ENCODE assay signal across 1 cellular context in the genomic region with DNA sequence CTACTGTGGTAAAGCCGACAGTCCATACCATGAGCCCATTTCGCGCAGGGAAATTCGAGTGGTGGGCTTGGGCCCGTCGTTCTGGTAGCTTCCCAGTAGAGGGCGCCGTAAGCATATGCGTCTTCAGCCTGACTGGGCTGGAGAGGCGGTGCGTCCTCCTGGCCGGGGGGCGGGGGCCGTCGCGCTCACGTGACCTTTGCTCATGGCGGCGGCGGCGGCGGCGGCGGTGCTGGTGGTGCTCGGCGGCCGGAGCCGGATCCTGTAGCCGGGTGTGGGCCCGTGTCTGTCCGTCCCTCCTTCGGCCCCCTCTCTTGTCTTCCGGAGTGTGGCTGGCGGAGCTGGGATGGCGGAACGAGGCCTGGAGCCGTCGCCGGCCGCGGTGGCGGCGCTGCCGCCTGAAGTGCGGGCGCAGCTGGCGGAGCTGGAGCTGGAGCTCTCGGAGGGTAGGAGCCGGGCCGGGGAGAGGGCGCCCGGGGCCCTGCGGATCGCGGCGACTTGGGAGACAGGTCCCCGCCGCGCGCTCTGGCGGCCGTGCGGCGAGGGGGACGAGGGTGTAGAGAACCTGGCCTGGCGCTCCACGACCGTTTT.
TF ChIP-seq lines count a peak whose summit lies in the region.

A gene with protein sequence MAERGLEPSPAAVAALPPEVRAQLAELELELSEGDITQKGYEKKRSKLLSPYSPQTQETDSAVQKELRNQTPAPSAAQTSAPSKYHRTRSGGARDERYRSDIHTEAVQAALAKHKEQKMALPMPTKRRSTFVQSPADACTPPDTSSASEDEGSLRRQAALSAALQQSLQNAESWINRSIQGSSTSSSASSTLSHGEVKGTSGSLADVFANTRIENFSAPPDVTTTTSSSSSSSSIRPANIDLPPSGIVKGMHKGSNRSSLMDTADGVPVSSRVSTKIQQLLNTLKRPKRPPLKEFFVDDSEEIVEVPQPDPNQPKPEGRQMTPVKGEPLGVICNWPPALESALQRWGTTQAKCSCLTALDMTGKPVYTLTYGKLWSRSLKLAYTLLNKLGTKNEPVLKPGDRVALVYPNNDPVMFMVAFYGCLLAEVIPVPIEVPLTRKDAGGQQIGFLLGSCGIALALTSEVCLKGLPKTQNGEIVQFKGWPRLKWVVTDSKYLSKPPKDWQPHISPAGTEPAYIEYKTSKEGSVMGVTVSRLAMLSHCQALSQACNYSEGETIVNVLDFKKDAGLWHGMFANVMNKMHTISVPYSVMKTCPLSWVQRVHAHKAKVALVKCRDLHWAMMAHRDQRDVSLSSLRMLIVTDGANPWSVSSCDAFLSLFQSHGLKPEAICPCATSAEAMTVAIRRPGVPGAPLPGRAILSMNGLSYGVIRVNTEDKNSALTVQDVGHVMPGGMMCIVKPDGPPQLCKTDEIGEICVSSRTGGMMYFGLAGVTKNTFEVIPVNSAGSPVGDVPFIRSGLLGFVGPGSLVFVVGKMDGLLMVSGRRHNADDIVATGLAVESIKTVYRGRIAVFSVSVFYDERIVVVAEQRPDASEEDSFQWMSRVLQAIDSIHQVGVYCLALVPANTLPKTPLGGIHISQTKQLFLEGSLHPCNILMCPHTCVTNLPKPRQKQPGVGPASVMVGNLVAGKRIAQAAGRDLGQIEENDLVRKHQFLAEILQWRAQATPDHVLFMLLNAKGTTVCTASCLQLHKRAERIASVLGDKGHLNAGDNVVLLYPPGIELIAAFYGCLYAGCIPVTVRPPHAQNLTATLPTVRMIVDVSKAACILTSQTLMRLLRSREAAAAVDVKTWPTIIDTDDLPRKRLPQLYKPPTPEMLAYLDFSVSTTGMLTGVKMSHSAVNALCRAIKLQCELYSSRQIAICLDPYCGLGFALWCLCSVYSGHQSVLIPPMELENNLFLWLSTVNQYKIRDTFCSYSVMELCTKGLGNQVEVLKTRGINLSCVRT (N-terminal part only) (plus strand): TSS at position 188 of the 588 bp plus-strand sequence. CDS start 156 bp downstream, at position 344.

TF ChIP-seq in HepG2, 621 proteins besides CTCF, POLR2A, EP300 and RAD21 (continued from another document and continues in another):
- TF ChIP-seq KLF13 (CRISPR knock-in tag; IDR thresholded peaks at IDR 0.05) (no peak), ZSCAN9 (CRISPR knock-in tag; IDR thresholded peaks at IDR 0.05; ENCODE audit: borderline replicate concordance) (peak; percentile 80), AGO1 (IDR thresholded peaks at IDR 0.05; ENCODE audit: low read depth, low read length, poor library complexity, severe bottlenecking) (no peak), CENPX (CRISPR knock-in tag; IDR thresholded peaks at IDR 0.05) (no peak), CBX5 (CRISPR knock-in tag; IDR thresholded peaks at IDR 0.05; ENCODE audit: borderline replicate concordance) (peak; percentile 29; the same call in 1 of the 2 replicates), CCAR2 (optimal IDR thresholded peaks at IDR 0.05; ENCODE audit: low read depth, low read length) (no peak), HNRNPLL (IDR thresholded peaks at IDR 0.05; ENCODE audit: low read depth, low read length, poor library complexity, severe bottlenecking) (peak; percentile 86), MEF2D (CRISPR knock-in tag; IDR thresholded peaks at IDR 0.05) (no peak), PHB2 (IDR thresholded peaks at IDR 0.05; ENCODE audit: partially characterized antibody) (no peak), FOXM1 (CRISPR knock-in tag; IDR thresholded peaks at IDR 0.05) (no peak), MED8 (CRISPR knock-in tag; IDR thresholded peaks at IDR 0.05; ENCODE audit: insufficient replicate concordance) (no peak), SRY (CRISPR knock-in tag; IDR thresholded peaks at IDR 0.05) (peak; percentile 29; the same call in 1 of the 2 replicates), SP1 (IDR thresholded peaks at IDR 0.05) (no peak), SP1 (CRISPR knock-in tag; IDR thresholded peaks at IDR 0.05) (peak; percentile 56; the same call in 1 of the 2 replicates), KAT2B (IDR thresholded peaks at IDR 0.05; ENCODE audit: borderline replicate concordance, low read depth, low read length) (no peak), TCF7 (IDR thresholded peaks at IDR 0.05; ENCODE audit: low read depth) (no peak), MAF1 (CRISPR knock-in tag; IDR thresholded peaks at IDR 0.05; ENCODE audit: borderline replicate concordance) (no peak), ZMYM4 (CRISPR knock-in tag; IDR thresholded peaks at IDR 0.05) (peak; percentile 94), ZFY (CRISPR knock-in tag; IDR thresholded peaks at IDR 0.05) (peak; percentile 69), ZNF343 (CRISPR knock-in tag; IDR thresholded peaks at IDR 0.05) (no peak; the same call in 1 of the 2 replicates), YEATS4 (CRISPR knock-in tag; IDR thresholded peaks at IDR 0.05; ENCODE audit: borderline replicate concordance) (no peak; the same call in 1 of the 2 replicates)
- TF ChIP-seq, protein P1, sequence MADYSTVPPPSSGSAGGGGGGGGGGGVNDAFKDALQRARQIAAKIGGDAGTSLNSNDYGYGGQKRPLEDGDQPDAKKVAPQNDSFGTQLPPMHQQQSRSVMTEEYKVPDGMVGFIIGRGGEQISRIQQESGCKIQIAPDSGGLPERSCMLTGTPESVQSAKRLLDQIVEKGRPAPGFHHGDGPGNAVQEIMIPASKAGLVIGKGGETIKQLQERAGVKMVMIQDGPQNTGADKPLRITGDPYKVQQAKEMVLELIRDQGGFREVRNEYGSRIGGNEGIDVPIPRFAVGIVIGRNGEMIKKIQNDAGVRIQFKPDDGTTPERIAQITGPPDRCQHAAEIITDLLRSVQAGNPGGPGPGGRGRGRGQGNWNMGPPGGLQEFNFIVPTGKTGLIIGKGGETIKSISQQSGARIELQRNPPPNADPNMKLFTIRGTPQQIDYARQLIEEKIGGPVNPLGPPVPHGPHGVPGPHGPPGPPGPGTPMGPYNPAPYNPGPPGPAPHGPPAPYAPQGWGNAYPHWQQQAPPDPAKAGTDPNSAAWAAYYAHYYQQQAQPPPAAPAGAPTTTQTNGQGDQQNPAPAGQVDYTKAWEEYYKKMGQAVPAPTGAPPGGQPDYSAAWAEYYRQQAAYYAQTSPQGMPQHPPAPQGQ (CRISPR knock-in tag; IDR thresholded peaks at IDR 0.05; ENCODE audit: borderline replicate concordance) = no peak
- TF ChIP-seq, protein P2, sequence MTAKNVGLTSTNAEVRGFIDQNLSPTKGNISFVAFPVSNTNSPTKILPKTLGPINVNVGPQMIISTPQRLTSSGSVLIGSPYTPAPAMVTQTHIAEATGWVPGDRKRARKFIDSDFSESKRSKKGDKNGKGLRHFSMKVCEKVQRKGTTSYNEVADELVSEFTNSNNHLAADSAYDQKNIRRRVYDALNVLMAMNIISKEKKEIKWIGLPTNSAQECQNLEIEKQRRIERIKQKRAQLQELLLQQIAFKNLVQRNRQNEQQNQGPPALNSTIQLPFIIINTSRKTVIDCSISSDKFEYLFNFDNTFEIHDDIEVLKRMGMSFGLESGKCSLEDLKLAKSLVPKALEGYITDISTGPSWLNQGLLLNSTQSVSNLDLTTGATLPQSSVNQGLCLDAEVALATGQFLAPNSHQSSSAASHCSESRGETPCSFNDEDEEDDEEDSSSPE (CRISPR knock-in tag; IDR thresholded peaks at IDR 0.05) = peak; percentile 20; the same call in 1 of the 2 replicates
- TF ChIP-seq, protein P3, sequence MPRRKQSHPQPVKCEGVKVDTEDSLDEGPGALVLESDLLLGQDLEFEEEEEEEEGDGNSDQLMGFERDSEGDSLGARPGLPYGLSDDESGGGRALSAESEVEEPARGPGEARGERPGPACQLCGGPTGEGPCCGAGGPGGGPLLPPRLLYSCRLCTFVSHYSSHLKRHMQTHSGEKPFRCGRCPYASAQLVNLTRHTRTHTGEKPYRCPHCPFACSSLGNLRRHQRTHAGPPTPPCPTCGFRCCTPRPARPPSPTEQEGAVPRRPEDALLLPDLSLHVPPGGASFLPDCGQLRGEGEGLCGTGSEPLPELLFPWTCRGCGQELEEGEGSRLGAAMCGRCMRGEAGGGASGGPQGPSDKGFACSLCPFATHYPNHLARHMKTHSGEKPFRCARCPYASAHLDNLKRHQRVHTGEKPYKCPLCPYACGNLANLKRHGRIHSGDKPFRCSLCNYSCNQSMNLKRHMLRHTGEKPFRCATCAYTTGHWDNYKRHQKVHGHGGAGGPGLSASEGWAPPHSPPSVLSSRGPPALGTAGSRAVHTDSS (CRISPR knock-in tag; conservative IDR thresholded peaks at IDR 0.05) = no peak
- TF ChIP-seq, protein P4, sequence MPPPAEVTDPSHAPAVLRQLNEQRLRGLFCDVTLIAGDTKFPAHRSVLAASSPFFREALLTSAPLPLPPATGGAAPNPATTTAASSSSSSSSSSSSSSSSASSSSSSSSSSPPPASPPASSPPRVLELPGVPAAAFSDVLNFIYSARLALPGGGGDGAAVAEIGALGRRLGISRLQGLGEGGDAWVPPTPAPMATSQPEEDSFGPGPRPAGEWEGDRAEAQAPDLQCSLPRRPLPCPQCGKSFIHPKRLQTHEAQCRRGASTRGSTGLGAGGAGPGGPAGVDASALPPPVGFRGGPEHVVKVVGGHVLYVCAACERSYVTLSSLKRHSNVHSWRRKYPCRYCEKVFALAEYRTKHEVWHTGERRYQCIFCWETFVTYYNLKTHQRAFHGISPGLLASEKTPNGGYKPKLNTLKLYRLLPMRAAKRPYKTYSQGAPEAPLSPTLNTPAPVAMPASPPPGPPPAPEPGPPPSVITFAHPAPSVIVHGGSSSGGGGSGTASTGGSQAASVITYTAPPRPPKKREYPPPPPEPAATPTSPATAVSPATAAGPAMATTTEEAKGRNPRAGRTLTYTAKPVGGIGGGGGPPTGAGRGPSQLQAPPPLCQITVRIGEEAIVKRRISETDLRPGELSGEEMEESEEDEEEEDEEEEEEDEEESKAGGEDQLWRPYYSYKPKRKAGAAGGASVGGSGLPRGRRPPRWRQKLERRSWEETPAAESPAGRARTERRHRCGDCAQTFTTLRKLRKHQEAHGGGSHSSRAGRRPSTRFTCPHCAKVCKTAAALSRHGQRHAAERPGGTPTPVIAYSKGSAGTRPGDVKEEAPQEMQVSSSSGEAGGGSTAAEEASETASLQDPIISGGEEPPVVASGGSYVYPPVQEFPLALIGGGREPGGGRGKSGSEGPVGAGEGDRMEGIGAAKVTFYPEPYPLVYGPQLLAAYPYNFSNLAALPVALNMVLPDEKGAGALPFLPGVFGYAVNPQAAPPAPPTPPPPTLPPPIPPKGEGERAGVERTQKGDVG (CRISPR knock-in tag; IDR thresholded peaks at IDR 0.05; ENCODE audit: borderline replicate concordance) = no peak
- TF ChIP-seq, protein P5, sequence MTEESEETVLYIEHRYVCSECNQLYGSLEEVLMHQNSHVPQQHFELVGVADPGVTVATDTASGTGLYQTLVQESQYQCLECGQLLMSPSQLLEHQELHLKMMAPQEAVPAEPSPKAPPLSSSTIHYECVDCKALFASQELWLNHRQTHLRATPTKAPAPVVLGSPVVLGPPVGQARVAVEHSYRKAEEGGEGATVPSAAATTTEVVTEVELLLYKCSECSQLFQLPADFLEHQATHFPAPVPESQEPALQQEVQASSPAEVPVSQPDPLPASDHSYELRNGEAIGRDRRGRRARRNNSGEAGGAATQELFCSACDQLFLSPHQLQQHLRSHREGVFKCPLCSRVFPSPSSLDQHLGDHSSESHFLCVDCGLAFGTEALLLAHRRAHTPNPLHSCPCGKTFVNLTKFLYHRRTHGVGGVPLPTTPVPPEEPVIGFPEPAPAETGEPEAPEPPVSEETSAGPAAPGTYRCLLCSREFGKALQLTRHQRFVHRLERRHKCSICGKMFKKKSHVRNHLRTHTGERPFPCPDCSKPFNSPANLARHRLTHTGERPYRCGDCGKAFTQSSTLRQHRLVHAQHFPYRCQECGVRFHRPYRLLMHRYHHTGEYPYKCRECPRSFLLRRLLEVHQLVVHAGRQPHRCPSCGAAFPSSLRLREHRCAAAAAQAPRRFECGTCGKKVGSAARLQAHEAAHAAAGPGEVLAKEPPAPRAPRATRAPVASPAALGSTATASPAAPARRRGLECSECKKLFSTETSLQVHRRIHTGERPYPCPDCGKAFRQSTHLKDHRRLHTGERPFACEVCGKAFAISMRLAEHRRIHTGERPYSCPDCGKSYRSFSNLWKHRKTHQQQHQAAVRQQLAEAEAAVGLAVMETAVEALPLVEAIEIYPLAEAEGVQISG (CRISPR knock-in tag; IDR thresholded peaks at IDR 0.05) = peak; percentile 80
- TF ChIP-seq, protein P6, sequence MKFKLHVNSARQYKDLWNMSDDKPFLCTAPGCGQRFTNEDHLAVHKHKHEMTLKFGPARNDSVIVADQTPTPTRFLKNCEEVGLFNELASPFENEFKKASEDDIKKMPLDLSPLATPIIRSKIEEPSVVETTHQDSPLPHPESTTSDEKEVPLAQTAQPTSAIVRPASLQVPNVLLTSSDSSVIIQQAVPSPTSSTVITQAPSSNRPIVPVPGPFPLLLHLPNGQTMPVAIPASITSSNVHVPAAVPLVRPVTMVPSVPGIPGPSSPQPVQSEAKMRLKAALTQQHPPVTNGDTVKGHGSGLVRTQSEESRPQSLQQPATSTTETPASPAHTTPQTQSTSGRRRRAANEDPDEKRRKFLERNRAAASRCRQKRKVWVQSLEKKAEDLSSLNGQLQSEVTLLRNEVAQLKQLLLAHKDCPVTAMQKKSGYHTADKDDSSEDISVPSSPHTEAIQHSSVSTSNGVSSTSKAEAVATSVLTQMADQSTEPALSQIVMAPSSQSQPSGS (CRISPR knock-in tag; IDR thresholded peaks at IDR 0.05) = peak; percentile 76
- TF ChIP-seq, protein P7, sequence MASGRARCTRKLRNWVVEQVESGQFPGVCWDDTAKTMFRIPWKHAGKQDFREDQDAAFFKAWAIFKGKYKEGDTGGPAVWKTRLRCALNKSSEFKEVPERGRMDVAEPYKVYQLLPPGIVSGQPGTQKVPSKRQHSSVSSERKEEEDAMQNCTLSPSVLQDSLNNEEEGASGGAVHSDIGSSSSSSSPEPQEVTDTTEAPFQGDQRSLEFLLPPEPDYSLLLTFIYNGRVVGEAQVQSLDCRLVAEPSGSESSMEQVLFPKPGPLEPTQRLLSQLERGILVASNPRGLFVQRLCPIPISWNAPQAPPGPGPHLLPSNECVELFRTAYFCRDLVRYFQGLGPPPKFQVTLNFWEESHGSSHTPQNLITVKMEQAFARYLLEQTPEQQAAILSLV (CRISPR knock-in tag; IDR thresholded peaks at IDR 0.05; ENCODE audit: borderline replicate concordance) = peak; percentile 64; the same call in 1 of the 2 replicates
- TF ChIP-seq, protein P8, sequence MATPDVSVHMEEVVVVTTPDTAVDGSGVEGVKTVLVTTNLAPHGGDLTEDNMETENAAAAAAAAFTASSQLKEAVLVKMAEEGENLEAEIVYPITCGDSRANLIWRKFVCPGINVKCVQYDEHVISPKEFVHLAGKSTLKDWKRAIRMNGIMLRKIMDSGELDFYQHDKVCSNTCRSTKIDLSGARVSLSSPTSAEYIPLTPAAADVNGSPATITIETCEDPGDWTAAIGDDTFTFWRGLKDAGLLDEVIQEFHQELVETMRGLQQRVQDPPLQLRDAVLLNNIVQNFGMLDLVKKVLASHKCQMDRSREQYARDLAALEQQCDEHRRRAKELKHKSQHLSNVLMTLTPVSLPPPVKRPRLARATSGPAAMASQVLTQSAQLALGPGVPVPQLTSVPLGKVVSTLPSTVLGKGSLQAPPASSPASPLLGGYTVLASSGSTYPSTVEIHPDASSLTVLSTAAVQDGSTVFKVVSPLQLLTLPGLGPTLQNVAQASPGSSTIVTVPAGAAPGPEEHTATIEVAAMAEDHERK (CRISPR knock-in tag; IDR thresholded peaks at IDR 0.05; ENCODE audit: low read depth) = no peak
- TF ChIP-seq, protein P9, sequence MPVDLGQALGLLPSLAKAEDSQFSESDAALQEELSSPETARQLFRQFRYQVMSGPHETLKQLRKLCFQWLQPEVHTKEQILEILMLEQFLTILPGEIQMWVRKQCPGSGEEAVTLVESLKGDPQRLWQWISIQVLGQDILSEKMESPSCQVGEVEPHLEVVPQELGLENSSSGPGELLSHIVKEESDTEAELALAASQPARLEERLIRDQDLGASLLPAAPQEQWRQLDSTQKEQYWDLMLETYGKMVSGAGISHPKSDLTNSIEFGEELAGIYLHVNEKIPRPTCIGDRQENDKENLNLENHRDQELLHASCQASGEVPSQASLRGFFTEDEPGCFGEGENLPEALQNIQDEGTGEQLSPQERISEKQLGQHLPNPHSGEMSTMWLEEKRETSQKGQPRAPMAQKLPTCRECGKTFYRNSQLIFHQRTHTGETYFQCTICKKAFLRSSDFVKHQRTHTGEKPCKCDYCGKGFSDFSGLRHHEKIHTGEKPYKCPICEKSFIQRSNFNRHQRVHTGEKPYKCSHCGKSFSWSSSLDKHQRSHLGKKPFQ (CRISPR knock-in tag; IDR thresholded peaks at IDR 0.05; ENCODE audit: insufficient replicate concordance) = no peak
